In genomic region chr10:31999836-32000235, GRCh38 we compare ENCODE assay signal across 17 cellular contexts. TPM values are rescaled to one million over a fixed set of nuclear protein-coding genes. Genes with fewer than 3 reads are reported as not detected.
DNase-seq lines count a peak whose midpoint lies in the region; ATAC-seq and TF ChIP-seq lines count a peak whose summit lies in the region.
"Had no signal": no experiment of that assay in that cellular context is flagged by ENCODE, and none has a peak within 500 bp of the region (broad histone marks: within the 10 kb centered on the region; RNA-seq: fewer than 3 reads in every experiment).

No MANE protein-coding gene starts in this region.

- WGBS in mesenchymal stem cell, result 100% methylated on average over 3 of the region's 3 CpGs

- H3K23ac ChIP-seq in mesenchymal stem cell (ENCODE audit: low read length in 2 of 2), result no peak overlapping the region

- H3K4me3 ChIP-seq in GM23338, result no peak overlapping the region
- no peak overlapping the region for H3K4me3 ChIP-seq in mesenchymal stem cell (ENCODE audit: insufficient read depth in 1 of 2, low read depth in 1 of 2, low read length in 2 of 2)
- no peak overlapping the region for H3K4me3 ChIP-seq in ascending aorta

- DNase-seq in GM23338 (ENCODE audit: low spot score), result no peak
- DNase-seq in mesenchymal stem cell, result no peak
- DNase-seq in ascending aorta (ENCODE audit: low spot score in 2 of 2), result no peak
- no peak for DNase-seq in dermis blood vessel endothelial cell
- no peak for DNase-seq in GDM1 (lab: John Stamatoyannopoulos, UW)
- DNase-seq: BE2C; C1 segment of cervical spinal cord; CD4-positive, CD25-positive, alpha-beta regulatory T cell; CD8-positive, alpha-beta memory T cell; DMS153; DMS79; GF-D8; GOT3; H7; HFFc6 had no signal

- H2BK120ac ChIP-seq in mesenchymal stem cell (ENCODE audit: low read depth, low read length), result no peak overlapping the region

- H3K36me3 ChIP-seq in GM23338 (ENCODE audit: insufficient read depth) (no peaks in the 10 kb centered on the region), mesenchymal stem cell (ENCODE audit: control insufficient read depth in 1 of 2, insufficient read depth in 2 of 2, low read depth in 1 of 2, low read length in 2 of 2) (peaks cover 0 to 7% of the 10 kb centered on the region in 2 experiments), ascending aorta (no peaks in the 10 kb centered on the region)
- H3K36me3 ChIP-seq: BE2C had no signal

- peaks cover 50% of the 10 kb centered on the region for H3K4me1 Mint-ChIP-seq in GM23338

- H3K27ac ChIP-seq in GM23338 (ENCODE audit: low read depth), result peak overlapping the region; percentile 90
- peak overlapping the region; percentile 62 for H3K27ac ChIP-seq in VCaP
- no peak overlapping the region for H3K27ac ChIP-seq in mesenchymal stem cell (ENCODE audit: low read length, poor library complexity, severe bottlenecking)
- no peak overlapping the region for H3K27ac ChIP-seq in ascending aorta

- no peak overlapping the region for H2BK12ac ChIP-seq in mesenchymal stem cell (ENCODE audit: low read length in 2 of 2)

- peak overlapping the region; percentile 41 for H3K27ac Mint-ChIP-seq in GM23338
- H3K27ac Mint-ChIP-seq: HFFc6, IgD-negative memory B cell had no signal

- H3K27me3 ChIP-seq in GM23338 (ENCODE audit: insufficient read depth) (no peaks in the 10 kb centered on the region), mesenchymal stem cell (ENCODE audit: control insufficient read depth in 1 of 2, insufficient read depth in 1 of 2, low read length in 2 of 2) (no peaks in the 10 kb centered on the region), ascending aorta (no peaks in the 10 kb centered on the region)
- H3K27me3 ChIP-seq: BE2C had no signal

- peaks cover 36% of the 10 kb centered on the region for H3K4me1 ChIP-seq in GM23338 (ENCODE audit: insufficient read depth)
- peaks cover 13% of the 10 kb centered on the region for H3K4me1 ChIP-seq in mesenchymal stem cell (ENCODE audit: control insufficient read depth, insufficient read depth, low read depth, low read length)
- H3K4me1 ChIP-seq in ascending aorta, result no peaks in the 10 kb centered on the region

- H3K9me2 ChIP-seq in GM23338 (ENCODE audit: insufficient read depth), result no peaks in the 10 kb centered on the region

- no peak overlapping the region for H2BK5ac ChIP-seq in mesenchymal stem cell (ENCODE audit: low read depth, low read length, poor library complexity, severe bottlenecking)

- peak overlapping the region; percentile 65 for H2AK5ac ChIP-seq in mesenchymal stem cell (ENCODE audit: low read length, severe bottlenecking)

- intact Hi-C loops in ascending aorta (cut with DNase I), result loop anchor here (5.0 kb wide), 1 partner anchor 138 kb away; no protein-coding TSS in a partner anchor

- TF ChIP-seq CTCF in GM23338 (conservative IDR thresholded peaks at IDR 0.05; ENCODE audit: low read depth in 2 of 2) (no peak), VCaP (conservative IDR thresholded peaks at IDR 0.05) (no peak), ascending aorta (IDR thresholded peaks at IDR 0.05) (no peak)

- no peak overlapping the region for H2AFZ ChIP-seq in GM23338
- H2AFZ ChIP-seq in mesenchymal stem cell (ENCODE audit: low read depth, low read length), result no peak overlapping the region

- no peak overlapping the region for H3K18ac ChIP-seq in mesenchymal stem cell (ENCODE audit: low read depth in 1 of 2, low read length in 2 of 2)

- no peaks in the 10 kb centered on the region for H3K9me3 Mint-ChIP-seq in GM23338
- H3K9me3 Mint-ChIP-seq: CD4-positive, CD25-positive, alpha-beta regulatory T cell; CD8-positive, alpha-beta memory T cell; HFFc6; IgD-negative memory B cell had no signal

- no peaks in the 10 kb centered on the region for H3K79me1 ChIP-seq in mesenchymal stem cell (replicated peaks; ENCODE audit: low read length, poor library complexity, severe bottlenecking)

- no peaks in the 10 kb centered on the region for H3K27me3 Mint-ChIP-seq in GM23338 (ENCODE audit: insufficient read depth, low read depth, poor library complexity)
- H3K27me3 Mint-ChIP-seq: CD4-positive, CD25-positive, alpha-beta regulatory T cell; CD8-positive, alpha-beta memory T cell; IgD-negative memory B cell had no signal

- H3K4me2 ChIP-seq in GM23338, result no peak overlapping the region
- no peak overlapping the region for H3K4me2 ChIP-seq in mesenchymal stem cell (ENCODE audit: low read length, poor library complexity, severe bottlenecking)

- H4K8ac ChIP-seq in mesenchymal stem cell (ENCODE audit: low read length), result no peak overlapping the region

- ATAC-seq in GM23338, result no peak

- no peaks in the 10 kb centered on the region for H3K36me3 Mint-ChIP-seq in GM23338 (ENCODE audit: low read depth)
- H3K36me3 Mint-ChIP-seq: CD4-positive, CD25-positive, alpha-beta regulatory T cell; CD8-positive, alpha-beta memory T cell had no signal

- no peaks in the 10 kb centered on the region for H4K20me1 ChIP-seq in GM23338 (replicated peaks; ENCODE audit: insufficient read depth)

- H3K9me3 ChIP-seq in mesenchymal stem cell (ENCODE audit: control insufficient read depth, low read length) (no peaks in the 10 kb centered on the region), ascending aorta (no peaks in the 10 kb centered on the region)
- H3K9me3 ChIP-seq: BE2C had no signal

- no peak overlapping the region for H3K4ac ChIP-seq in mesenchymal stem cell (ENCODE audit: low read depth in 1 of 2, low read length in 2 of 2)

- no peak overlapping the region for H3K4me3 Mint-ChIP-seq in GM23338
- H3K4me3 Mint-ChIP-seq: CD4-positive, CD25-positive, alpha-beta regulatory T cell; CD8-positive, alpha-beta memory T cell; HFFc6; IgD-negative memory B cell had no signal

- no peak overlapping the region for H3K9ac ChIP-seq in mesenchymal stem cell (ENCODE audit: low read length)

- H2BK15ac ChIP-seq in mesenchymal stem cell (ENCODE audit: low read depth, poor library complexity, severe bottlenecking), result no peak overlapping the region

- no peak overlapping the region for H4K91ac ChIP-seq in mesenchymal stem cell (ENCODE audit: low read length)

- H3F3A ChIP-seq in GM23338 (replicated peaks; ENCODE audit: low read depth), result no peaks in the 10 kb centered on the region

- H3K79me2 ChIP-seq in GM23338 (replicated peaks; ENCODE audit: insufficient read depth), result no peaks in the 10 kb centered on the region

- no peak overlapping the region for H3K14ac ChIP-seq in mesenchymal stem cell (ENCODE audit: low read length in 2 of 2)

TF ChIP-seq in GM23338, 12 proteins besides CTCF, POLR2A, EP300 and RAD21:
- TF ChIP-seq JUNB (IDR thresholded peaks at IDR 0.05; ENCODE audit: unreplicated experiment) (no peak), ZNF114 (CRISPR knock-in tag; IDR thresholded peaks at IDR 0.05) (no peak), NANOG (IDR thresholded peaks at IDR 0.05; ENCODE audit: borderline replicate concordance) (no peak)

RNA-seq across cellular contexts. Expression of gene KIF5B, which starts 56.4 kb away (rescaled TPM):
- total RNA-seq in GM23338 (2014; rRNA removed; shearing (Covaris generic)), result 81.8 and 86.4 TPM in 2 replicates
- polyA plus RNA-seq in GM23338 (2016; fragmentation: Nextera tagmentation; extraction: Ambion mirVana), result 49.5 and 63.5 TPM in 2 replicates
- 87.3 TPM for polyA plus RNA-seq in mesenchymal stem cell (2013, experiment 1 of 2)
- 89.5 TPM for polyA plus RNA-seq in mesenchymal stem cell (2013, experiment 2 of 2)
- total RNA-seq in ascending aorta (78.1 TPM), dermis blood vessel endothelial cell (155 and 227 TPM in 2 replicates)

Comparison
In these comparisons a context has a peak if more than half of its experiments do, and no peak if none do; other contexts are left out.
1. H3K27ac ChIP-seq: peak in GM23338 (single experiment) and VCaP (single experiment); none in mesenchymal stem cell (single experiment) and ascending aorta (0 of 2).